In the genomic region with DNA sequence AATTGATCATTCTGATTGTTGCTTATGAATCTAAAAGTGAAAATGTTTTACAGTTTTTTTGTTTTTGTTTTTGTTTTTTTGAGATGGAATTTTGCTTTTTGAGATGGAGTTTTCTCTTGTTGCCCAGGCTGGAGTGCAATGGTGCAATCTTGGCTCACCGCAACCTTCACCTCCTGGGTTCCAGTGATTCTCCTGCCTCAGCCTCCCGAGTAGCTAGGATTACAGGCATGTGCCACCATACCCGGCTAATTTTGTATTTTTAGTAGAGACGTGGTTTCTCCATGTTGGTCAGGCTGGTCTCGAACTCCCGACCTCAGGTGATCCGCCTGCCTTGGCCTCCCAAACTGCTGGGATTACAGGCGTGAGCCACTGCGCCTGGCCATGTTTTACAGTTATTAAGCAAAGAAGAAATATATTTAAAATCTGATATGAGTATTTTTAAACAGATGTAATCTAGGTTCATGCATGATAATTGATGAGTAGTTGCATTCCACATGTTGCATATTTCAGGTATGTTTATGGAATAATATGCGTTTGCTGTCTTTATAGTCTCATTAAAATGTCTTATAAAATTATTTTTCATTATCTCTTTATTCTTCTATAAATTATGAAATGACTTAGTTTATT, we compare ENCODE assay signal across 1 cellular context.
A peak's percentile ranks its signal among the peaks of the same experiment; 100 is the strongest.
TF ChIP-seq lines count a peak whose summit lies in the region.

No MANE protein-coding gene starts in this region.

TF ChIP-seq in GM12878, 131 proteins besides CTCF, POLR2A, EP300 and RAD21:
- TF ChIP-seq HDGF (IDR thresholded peaks at IDR 0.05) = 0 out of 2 replicates have a peak, but pooled peaks have one; percentile 31
- TF ChIP-seq, protein P1, sequence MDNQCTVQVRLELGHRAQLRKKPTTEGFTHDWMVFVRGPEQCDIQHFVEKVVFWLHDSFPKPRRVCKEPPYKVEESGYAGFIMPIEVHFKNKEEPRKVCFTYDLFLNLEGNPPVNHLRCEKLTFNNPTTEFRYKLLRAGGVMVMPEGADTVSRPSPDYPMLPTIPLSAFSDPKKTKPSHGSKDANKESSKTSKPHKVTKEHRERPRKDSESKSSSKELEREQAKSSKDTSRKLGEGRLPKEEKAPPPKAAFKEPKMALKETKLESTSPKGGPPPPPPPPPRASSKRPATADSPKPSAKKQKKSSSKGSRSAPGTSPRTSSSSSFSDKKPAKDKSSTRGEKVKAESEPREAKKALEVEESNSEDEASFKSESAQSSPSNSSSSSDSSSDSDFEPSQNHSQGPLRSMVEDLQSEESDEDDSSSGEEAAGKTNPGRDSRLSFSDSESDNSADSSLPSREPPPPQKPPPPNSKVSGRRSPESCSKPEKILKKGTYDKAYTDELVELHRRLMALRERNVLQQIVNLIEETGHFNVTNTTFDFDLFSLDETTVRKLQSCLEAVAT (IDR thresholded peaks at IDR 0.05) = peak; percentile 87
